19 cellular contexts compared by ENCODE assay signal in genomic region chr11:72968395-72968794, GRCh38.
"Had no signal": no experiment of that assay in that cellular context is flagged by ENCODE, and none has a peak within 500 bp of the region (broad histone marks: within the 10 kb centered on the region; RNA-seq: fewer than 3 reads in every experiment).

No MANE protein-coding gene starts in this region.

- H3K27ac Mint-ChIP-seq: dendritic cell treated with granulocyte-macrophage colony-stimulating factor and Interleukin-4, amounts not matched to agents 40 ng/mL and 50 ng/mL, for 4 days had no signal

- H3K4me3 Mint-ChIP-seq: dendritic cell treated with granulocyte-macrophage colony-stimulating factor and Interleukin-4, amounts not matched to agents 40 ng/mL and 50 ng/mL, for 4 days; T-helper 1 cell treated with Interleukin-12 subunit alpha and Interleukin-12 subunit beta and Interleukin-4 antibody, amounts not matched to agents 30 μg/mL and 1 μg/mL, for 36 hours had no signal

- H3K9me3 Mint-ChIP-seq: dendritic cell treated with granulocyte-macrophage colony-stimulating factor and Interleukin-4, amounts not matched to agents 40 ng/mL and 50 ng/mL, for 4 days; T-helper 1 cell treated with Interleukin-12 subunit alpha and Interleukin-12 subunit beta and Interleukin-4 antibody, amounts not matched to agents 30 μg/mL and 1 μg/mL, for 36 hours had no signal

- H3K27ac ChIP-seq: adrenal gland, SK-N-MC had no signal

- H3K27me3 ChIP-seq: adrenal gland had no signal

- H3K4me3 ChIP-seq: adrenal gland, SK-N-MC had no signal

- H3K27me3 Mint-ChIP-seq: activated naive CD8-positive, alpha-beta T cell treated with anti-CD3 and anti-CD28 coated beads, Interleukin-2, amount 10 ng/mL, durations not matched to agents 7 days and 5 days; dendritic cell treated with granulocyte-macrophage colony-stimulating factor and Interleukin-4, amounts not matched to agents 40 ng/mL and 50 ng/mL, for 4 days had no signal

- DNase-seq: activated CD4-positive, CD25-positive, alpha-beta regulatory T cell treated with anti-CD3 and anti-CD28 coated beads, Interleukin-2, amount 50 U/mL, for 72 hours; activated naive CD4-positive, alpha-beta T cell treated with anti-CD3 and anti-CD28 coated beads, Interleukin-2, amount 50 U/mL, for 16 hours; activated naive CD8-positive, alpha-beta T cell treated with anti-CD3 and anti-CD28 coated beads, Interleukin-2, amount 10 ng/mL, durations not matched to agents 7 days and 5 days; activated T-cell treated with anti-CD3 and anti-CD28 coated beads for 4 hours; adrenal gland; anterior cingulate cortex; cerebellar nuclear complex; NCI-H1048; NCI-H146; NCI-H1930; NCI-H2171; NCI-H2227 treated with DMSO at 0.1 percent for 48 hours; NCI-H446 treated with DMSO at 0.1 percent for 48 hours; NCI-H526; NCI-H82 had no signal

- FAIRE-seq: colon had no signal
